Comparison of ENCODE assay signal across 27 cellular contexts in genomic region chr4:174404677-174405076, GRCh38.
"Had no signal": no experiment of that assay in that cellular context is flagged by ENCODE, and none has a peak within 500 bp of the region (broad histone marks: within the 10 kb centered on the region; RNA-seq: fewer than 3 reads in every experiment).

No MANE protein-coding gene starts in this region.

- H3K27ac Mint-ChIP-seq: immature natural killer cell; naive thymus-derived CD4-positive, alpha-beta T cell; natural killer cell treated with Interleukin-12 subunit alpha and Interleukin-12 subunit beta and Interleukin-15 and Interleukin-18, amount 100 ng/mL, for 72 hours; stimulated activated effector memory CD8-positive, alpha-beta T cell treated with anti-CD3 and anti-CD28 coated beads, Interleukin-12 subunit alpha, Interleukin-12 subunit beta, amount 100 ng/mL, for 72 hours had no signal

- H3K36me3 ChIP-seq: left lung, lower lobe of right lung, ovary, prostate gland, sigmoid colon, spleen, tibial nerve, vagina had no signal

- H3K36me3 Mint-ChIP-seq: immature natural killer cell; naive thymus-derived CD4-positive, alpha-beta T cell; natural killer cell treated with Interleukin-12 subunit alpha and Interleukin-12 subunit beta and Interleukin-15 and Interleukin-18, amount 100 ng/mL, for 72 hours; stimulated activated effector memory CD8-positive, alpha-beta T cell treated with anti-CD3 and anti-CD28 coated beads, Interleukin-12 subunit alpha, Interleukin-12 subunit beta, amount 100 ng/mL, for 72 hours; type B pancreatic cell had no signal

- DNase-seq: hippocampal formation; immature natural killer cell; kidney; left colon; left lung; lower lobe of right lung; mammary epithelial cell; midbrain; mucosa of descending colon; naive thymus-derived CD4-positive, alpha-beta T cell; ovary; retina; right cardiac atrium; sigmoid colon; small intestine; spleen; stimulated activated CD4-positive, alpha-beta T cell treated with anti-CD3 and anti-CD28 coated beads, Interleukin-4, amount 100 ng/mL, for 24 hours; stimulated activated naive CD4-positive, alpha-beta T cell; stimulated activated naive CD8-positive, alpha-beta T cell treated with anti-CD3 and anti-CD28 coated beads, Interleukin-15, amount 100 ng/mL, for 72 hours; substantia nigra had no signal

- H3K4me3 Mint-ChIP-seq: immature natural killer cell; naive thymus-derived CD4-positive, alpha-beta T cell; natural killer cell treated with Interleukin-12 subunit alpha and Interleukin-12 subunit beta and Interleukin-15 and Interleukin-18, amount 100 ng/mL, for 72 hours; stimulated activated effector memory CD8-positive, alpha-beta T cell treated with anti-CD3 and anti-CD28 coated beads, Interleukin-12 subunit alpha, Interleukin-12 subunit beta, amount 100 ng/mL, for 72 hours; stimulated activated naive CD8-positive, alpha-beta T cell treated with anti-CD3 and anti-CD28 coated beads, Interleukin-15, amount 100 ng/mL, for 72 hours; type B pancreatic cell had no signal

- H3K27me3 ChIP-seq: left lung, ovary, sigmoid colon, spleen, tibial nerve, vagina had no signal

- ATAC-seq: left colon; left lung; lower lobe of right lung; mucosa of descending colon; naive thymus-derived CD4-positive, alpha-beta T cell; natural killer cell treated with Interleukin-12 subunit alpha and Interleukin-12 subunit beta and Interleukin-15 and Interleukin-18, amount 100 ng/mL, for 72 hours; right cardiac atrium; stimulated activated effector memory CD8-positive, alpha-beta T cell treated with anti-CD3 and anti-CD28 coated beads, Interleukin-12 subunit alpha, Interleukin-12 subunit beta, amount 100 ng/mL, for 72 hours; stimulated activated naive CD8-positive, alpha-beta T cell treated with anti-CD3 and anti-CD28 coated beads, Interleukin-15, amount 100 ng/mL, for 72 hours had no signal

- FAIRE-seq: islet of Langerhans, kidney, small intestine had no signal

- H3K4me1 Mint-ChIP-seq: immature natural killer cell; stimulated activated effector memory CD8-positive, alpha-beta T cell treated with anti-CD3 and anti-CD28 coated beads, Interleukin-12 subunit alpha, Interleukin-12 subunit beta, amount 100 ng/mL, for 72 hours; stimulated activated naive CD8-positive, alpha-beta T cell treated with anti-CD3 and anti-CD28 coated beads, Interleukin-15, amount 100 ng/mL, for 72 hours had no signal

- H3K4me3 ChIP-seq: left lung, lower lobe of right lung, mucosa of descending colon, ovary, prostate gland, sigmoid colon, spleen, tibial nerve, vagina had no signal

- H3K27ac ChIP-seq: left lung, lower lobe of right lung, ovary, prostate gland, sigmoid colon, spleen, tibial nerve, vagina had no signal

- H3K9me3 Mint-ChIP-seq: natural killer cell treated with Interleukin-12 subunit alpha and Interleukin-12 subunit beta and Interleukin-15 and Interleukin-18, amount 100 ng/mL, for 72 hours; stimulated activated effector memory CD8-positive, alpha-beta T cell treated with anti-CD3 and anti-CD28 coated beads, Interleukin-12 subunit alpha, Interleukin-12 subunit beta, amount 100 ng/mL, for 72 hours; stimulated activated naive CD8-positive, alpha-beta T cell treated with anti-CD3 and anti-CD28 coated beads, Interleukin-15, amount 100 ng/mL, for 72 hours; type B pancreatic cell had no signal

- H3K27me3 Mint-ChIP-seq: stimulated activated naive CD8-positive, alpha-beta T cell treated with anti-CD3 and anti-CD28 coated beads, Interleukin-15, amount 100 ng/mL, for 72 hours; type B pancreatic cell had no signal

- H3K4me1 ChIP-seq: left lung, lower lobe of right lung, prostate gland, spleen, tibial nerve, vagina had no signal

- H3K9me3 ChIP-seq: left lung, lower lobe of right lung, mucosa of descending colon, ovary, prostate gland, sigmoid colon, tibial nerve, vagina had no signal
